14 cellular contexts compared by ENCODE assay signal in genomic region chr9:88418715-88419540, GRCh38. TPM values are rescaled to one million over a fixed set of nuclear protein-coding genes. Genes with fewer than 3 reads are reported as not detected.
DNase-seq lines count a peak whose midpoint lies in the region; ATAC-seq, FAIRE-seq and TF ChIP-seq lines count a peak whose summit lies in the region.
"Had no signal": no experiment of that assay in that cellular context is flagged by ENCODE, and none has a peak within 500 bp of the region (broad histone marks: within the 10 kb centered on the region; RNA-seq: fewer than 3 reads in every experiment).

No MANE protein-coding gene starts in this region.

- H3K27ac ChIP-seq in GM12878 (ENCODE audit: control insufficient read depth, insufficient read depth) = no peak overlapping the region
- H3K27ac ChIP-seq: A549, esophagus muscularis mucosa, left ventricle myocardium inferior, pancreas had no signal

- CTCF ChIA-PET in GM12878 (lab: Yijun Ruan, JAX) = no interaction called here

- DNase-seq in activated CD4-positive, CD25-positive, alpha-beta regulatory T cell (lab: John Stamatoyannopoulos, UW) = no peak
- DNase-seq in NCI-H226 (peak; percentile 59), GM12878 (ENCODE audit: low read depth, low spot score) (no peak), CD1c-positive myeloid dendritic cell (ENCODE audit: extremely low spot score) (no peak), NCI-H187 (lab: John Stamatoyannopoulos, UW) (no peak), T-helper 9 cell (no peak)
- peak; percentile 14 to 23 for DNase-seq in stimulated activated CD4-positive, alpha-beta T cell treated with anti-CD3 and anti-CD28 coated beads, Interleukin-2, amount 100 ng/mL, for 24 hours
- DNase-seq: amniotic stem cell, left ventricle myocardium inferior, NCI-H446 treated with DMSO at 0.1 percent for 48 hours, pancreas had no signal

- peak; percentile 71 to 78 for ATAC-seq in activated CD4-positive, CD25-positive, alpha-beta regulatory T cell treated with anti-CD3 and anti-CD28 coated beads, Interleukin-2, amount 50 U/mL, for 24 hours
- no peak for ATAC-seq in GM12878
- ATAC-seq: A549, pancreas had no signal

- no peak for TF ChIP-seq RAD21 in GM12878 (IDR thresholded peaks at IDR 0.05; ENCODE audit: insufficient read depth, low read depth, low read length)

- no peak for TF ChIP-seq CTCF in GM12878 (IDR thresholded peaks at IDR 0.05 in 2 of 3, conservative IDR thresholded peaks at IDR 0.05 in 1 of 3; ENCODE audit: control insufficient read depth in 2 of 3, extremely low read depth in 1 of 3, insufficient read depth in 1 of 3, low read depth in 3 of 3, low read length in 3 of 3)

- no peaks in the 10 kb centered on the region for H3K79me2 ChIP-seq in GM12878 (ENCODE audit: control insufficient read depth, insufficient read depth, low read length)

- SMC1A ChIA-PET in GM12878 (lab: Charles Lee; ENCODE audit: uncharacterized antibody, unreplicated experiment) = no interaction called here

- RAD21 ChIA-PET in GM12878 (lab: Charles Lee; ENCODE audit: unreplicated experiment) = no interaction called here

- H2AFZ ChIP-seq in GM12878 (ENCODE audit: control insufficient read depth, low read depth, low read length) = no peak overlapping the region

- peaks cover 0 to 2% of the 10 kb centered on the region in 2 experiments; a peak in 1 of 4 replicates for H3K36me3 ChIP-seq in GM12878 (ENCODE audit: control insufficient read depth in 2 of 2, insufficient read depth in 2 of 2, low read length in 1 of 2)

- 66% methylated on average over 7 of the region's 7 CpGs for WGBS in GM12878 (ENCODE audit: insufficient coverage, insufficient replicate concordance, low lambda C conversion rate, missing lambda C conversion rate)

- intact Hi-C loops in GM12878 (cut with micrococcal nuclease; ENCODE audit: unreplicated experiment) = no loop called here

- peaks cover 12% of the 10 kb centered on the region for H3K9me3 ChIP-seq in GM12878 (replicated peaks; ENCODE audit: control insufficient read depth, insufficient read depth, low read length)

- in situ Hi-C loops in GM12878 (cut with MboI) = no loop called here

- no peak overlapping the region for H3K4me2 ChIP-seq in GM12878 (ENCODE audit: control insufficient read depth, insufficient read depth)
- H3K4me2 ChIP-seq: A549 had no signal

- no peaks in the 10 kb centered on the region for H4K20me1 ChIP-seq in GM12878 (ENCODE audit: control insufficient read depth, insufficient read depth)

- no peak overlapping the region for H3K4me3 ChIP-seq in GM12878
- H3K4me3 ChIP-seq: A549, esophagus muscularis mucosa, left ventricle myocardium inferior, pancreas had no signal

- no peak for FAIRE-seq in GM12878 (lab: Jason Lieb, UNC)
- FAIRE-seq: A549, pancreas had no signal

- H3K4me1 ChIP-seq in GM12878 (ENCODE audit: control insufficient read depth, insufficient read depth, low read length) = no peaks in the 10 kb centered on the region
- H3K4me1 ChIP-seq: A549, left ventricle myocardium inferior, pancreas had no signal

- H3K27me3 ChIP-seq in GM12878 (replicated peaks in 1 of 2; ENCODE audit: control insufficient read depth in 2 of 2, insufficient read depth in 2 of 2, low read length in 1 of 2) = no peaks in the 10 kb centered on the region
- H3K27me3 ChIP-seq: esophagus muscularis mucosa, pancreas had no signal

- no peak for TF ChIP-seq POLR2A in GM12878 (IDR thresholded peaks at IDR 0.05; ENCODE audit: low read depth, low read length)

- POLR2A ChIA-PET in GM12878 (lab: Charles Lee) = no interaction called here

- no TSS peak for BruUV-seq in GM12878 (replicated peaks; lab: Mats Ljungman, UMichigan)

- no peak for TF ChIP-seq EP300 in GM12878 (IDR thresholded peaks at IDR 0.05; ENCODE audit: borderline replicate concordance in 1 of 2, control insufficient read depth in 1 of 2, low read depth in 2 of 2, low read length in 2 of 2)

- no peak overlapping the region for H3K9ac ChIP-seq in GM12878 (ENCODE audit: control insufficient read depth, insufficient read depth, low read length)

TF ChIP-seq in GM12878, 131 proteins besides CTCF, POLR2A, EP300 and RAD21:
- TF ChIP-seq JUNB (IDR thresholded peaks at IDR 0.05) (peak; percentile 30; the same call in 1 of the 2 replicates), FOS (IDR thresholded peaks at IDR 0.05; ENCODE audit: borderline replicate concordance, extremely low read depth, insufficient read length) (no peak), CBX5 (IDR thresholded peaks at IDR 0.05; ENCODE audit: low read depth) (peak; percentile 90)

RNA-seq across cellular contexts. Expression of gene SPIN1, which starts 30.7 kb away (rescaled TPM):
- 23.5 and 24.9 TPM in 2 replicates for total RNA-seq in GM12878 (2013; cell fraction: nucleolus; rRNA removed)
- 16.0 and 19.1 TPM in 2 replicates for total RNA-seq in GM12878 (2014; rRNA removed)
- 17.0 TPM in 2 replicates for total RNA-seq in GM12878 (2014; rRNA removed; fragmentation: Illumina TruSeq; extraction: Trizol)
- total RNA-seq in GM12878 (2021) = 20.8 and 22.7 TPM in 2 replicates
- 8.3 TPM for polyA plus RNA-seq in GM12878 (2011; ENCODE audit: low read depth)
- 30.3 and 35.1 TPM in 2 replicates for polyA plus RNA-seq in GM12878 (2011; rRNA removed)
- polyA plus RNA-seq in GM12878 (2011; cell fraction: cytosol; rRNA removed) = 15.0 and 16.4 TPM in 2 replicates
- 17.2 and 22.3 TPM in 2 replicates for polyA plus RNA-seq in GM12878 (2011; cell fraction: nucleus; rRNA removed)
- 9.8 and 9.9 TPM in 2 replicates for polyA plus RNA-seq in GM12878 (2012)
- polyA plus RNA-seq in GM12878 (2014; fragmentation: Illumina TruSeq; extraction: Trizol) = 24.7 and 25.2 TPM in 2 replicates
- polyA plus RNA-seq in GM12878 (2014; fragmentation: Nextera tagmentation; extraction: Ambion mirVana) = 1 to 10 TPM; 6.6 to 8.1 TPM
- polyA plus RNA-seq in GM12878 (2014; rRNA removed) = 15.1 and 17.1 TPM in 2 replicates
- polyA plus RNA-seq in GM12878 (2016; fragmentation: Nextera tagmentation; extraction: Ambion mirVana) = 10 to 100 TPM; 16.3 to 18.2 TPM
- polyA minus RNA-seq in GM12878 (2011; rRNA and poly(A)+ RNA removed) = 24.3 and 50.2 TPM in 2 replicates
- 8.1 and 9.6 TPM in 2 replicates for polyA minus RNA-seq in GM12878 (2011; cell fraction: cytosol; rRNA and poly(A)+ RNA removed)
- 6.8 and 8.0 TPM in 2 replicates for polyA minus RNA-seq in GM12878 (2011; cell fraction: nucleus; rRNA and poly(A)+ RNA removed)

Comparison
In these comparisons a context has a peak if more than half of its experiments do, and no peak if none do; other contexts are left out.
1. DNase-seq: peak in NCI-H226 (single experiment) and stimulated activated CD4-positive, alpha-beta T cell treated with anti-CD3 and anti-CD28 coated beads, Interleukin-2, amount 100 ng/mL, for 24 hours (2 of 2); none in activated CD4-positive, CD25-positive, alpha-beta regulatory T cell (0 of 4), GM12878 (single experiment), CD1c-positive myeloid dendritic cell (single experiment), NCI-H187 (0 of 2) and T-helper 9 cell (single experiment).